35 cellular contexts compared by ENCODE assay signal in genomic region chr20:19431906-19432305, GRCh38.
"Had no signal": no experiment of that assay in that cellular context is flagged by ENCODE, and none has a peak within 500 bp of the region (broad histone marks: within the 10 kb centered on the region; RNA-seq: fewer than 3 reads in every experiment).

No MANE protein-coding gene starts in this region.

- DNase-seq: Karpas-422, Kasumi-1, KBM-7, KG1, MG63, MM.1S, MV-4-11, NCI-H1048, NCI-H1092, NCI-H1092 treated with DMSO at 0.1 percent for 48 hours, NCI-H1105, NCI-H1105 treated with DMSO at 0.1 percent for 48 hours, NCI-H1417, NCI-H1417 treated with DMSO at 0.1 percent for 48 hours, NCI-H1436, NCI-H1436 treated with DMSO at 0.1 percent for 48 hours, NCI-H146, NCI-H1694, NCI-H1694 treated with DMSO at 0.1 percent for 48 hours, NCI-H187, NCI-H187 treated with DMSO at 0.1 percent for 48 hours, NCI-H1930, NCI-H2029, NCI-H2029 treated with DMSO at 0.1 percent for 48 hours, NCI-H2081, NCI-H2081 treated with DMSO at 0.1 percent for 48 hours, NCI-H2107, NCI-H2171, NCI-H2171 treated with DMSO at 0.1 percent for 48 hours, NCI-H2227 treated with DMSO at 0.1 percent for 48 hours, NCI-H226, NCI-H345, NCI-H446, NCI-H446 treated with DMSO at 0.1 percent for 48 hours had no signal

- H3K36me3 ChIP-seq: MG63 had no signal

- H3K4me3 ChIP-seq: MG63 had no signal

- H3K4me2 ChIP-seq: KMS-11 had no signal

- H3K27me3 ChIP-seq: MG63 had no signal

- H3K27ac ChIP-seq: KMS-11 had no signal

- H3K9me3 ChIP-seq: MG63 had no signal

- H3K9ac ChIP-seq: KMS-11 had no signal
